1 cellular context compared by ENCODE assay signal in genomic region chr2:28647682-28648081, GRCh38.
TF ChIP-seq lines count a peak whose summit lies in the region.

No MANE protein-coding gene starts in this region.

TF ChIP-seq in GM12878, 131 proteins besides CTCF, POLR2A, EP300 and RAD21 (continued from another document):
- TF ChIP-seq MTA2 (IDR thresholded peaks at IDR 0.05; ENCODE audit: low read depth) = 0 out of 2 replicates have a peak, but pooled peaks have one; percentile 17
